In genomic region chr7:32879460-32879859, GRCh38 we compare ENCODE assay signal across 9 cellular contexts. TPM values are rescaled to one million over a fixed set of nuclear protein-coding genes. Genes with fewer than 3 reads are reported as not detected.
DNase-seq lines count a peak whose midpoint lies in the region; ATAC-seq and TF ChIP-seq lines count a peak whose summit lies in the region.
"Had no signal": no experiment of that assay in that cellular context is flagged by ENCODE, and none has a peak within 500 bp of the region (broad histone marks: within the 10 kb centered on the region; RNA-seq: fewer than 3 reads in every experiment).

No MANE protein-coding gene starts in this region.

- TF ChIP-seq CTCF in liver (IDR thresholded peaks at IDR 0.05; ENCODE audit: low read depth, low read length, missing input control), result no peak

- H4K20me1 ChIP-seq in Karpas-422 (ENCODE audit: insufficient read depth, low read depth, low read length), result peaks cover 10% of the 10 kb centered on the region; the same call in 1 of the 2 replicates

- no peak for TF ChIP-seq RAD21 in liver (IDR thresholded peaks at IDR 0.05)

- H3K27ac ChIP-seq in liver (ENCODE audit: low read depth in 1 of 2, low read length in 2 of 2), result no peak overlapping the region
- no peak overlapping the region for H3K27ac ChIP-seq in Karpas-422 (ENCODE audit: low read length)

- H3K4me3 Mint-ChIP-seq in activated naive CD8-positive, alpha-beta T cell treated with anti-CD3 and anti-CD28 coated beads, Interleukin-2, amount 50 U/mL, for 24 hours, result no peak overlapping the region
- H3K4me3 Mint-ChIP-seq: stimulated activated memory B cell treated with anti-CD40 and anti-IgM and Interleukin-4, amounts not matched to agents 10 μg/mL and 1 μg/mL and 100 μg/mL, for 72 hours had no signal

- no peak overlapping the region for H2AFZ ChIP-seq in Karpas-422 (ENCODE audit: low read length)

- peaks cover 42% of the 10 kb centered on the region for H3K4me1 Mint-ChIP-seq in activated naive CD8-positive, alpha-beta T cell treated with anti-CD3 and anti-CD28 coated beads, Interleukin-2, amount 50 U/mL, for 24 hours

- H3K27ac Mint-ChIP-seq in activated naive CD8-positive, alpha-beta T cell treated with anti-CD3 and anti-CD28 coated beads, Interleukin-2, amount 50 U/mL, for 24 hours, result peak overlapping the region; percentile 47
- H3K27ac Mint-ChIP-seq: stimulated activated memory B cell treated with anti-CD40 and anti-IgM and Interleukin-4, amounts not matched to agents 10 μg/mL and 1 μg/mL and 100 μg/mL, for 72 hours had no signal

- H3K9me3 Mint-ChIP-seq in activated naive CD8-positive, alpha-beta T cell treated with anti-CD3 and anti-CD28 coated beads, Interleukin-2, amount 50 U/mL, for 24 hours, result no peaks in the 10 kb centered on the region
- H3K9me3 Mint-ChIP-seq: stimulated activated memory B cell treated with anti-CD40 and anti-IgM and Interleukin-4, amounts not matched to agents 10 μg/mL and 1 μg/mL and 100 μg/mL, for 72 hours had no signal

- peaks cover 96% of the 10 kb centered on the region for H3K79me2 ChIP-seq in Karpas-422 (ENCODE audit: low read length)

- H3K36me3 ChIP-seq in liver (ENCODE audit: control insufficient read depth in 4 of 4, insufficient read depth in 3 of 4, low read depth in 1 of 4, low read length in 3 of 4) (peaks cover 0 to 4% (median 1%) of the 10 kb centered on the region in 4 donors), Karpas-422 (ENCODE audit: insufficient read depth, low read length) (peaks cover 15% of the 10 kb centered on the region; the same call in 1 of the 2 replicates)

- no peak overlapping the region for H3K4me2 ChIP-seq in Karpas-422 (ENCODE audit: low read depth, low read length, poor library complexity, severe bottlenecking)

- H3K36me3 Mint-ChIP-seq in activated naive CD8-positive, alpha-beta T cell treated with anti-CD3 and anti-CD28 coated beads, Interleukin-2, amount 50 U/mL, for 24 hours (ENCODE audit: low read depth), result peaks cover 18% of the 10 kb centered on the region

- ATAC-seq in HG02759 (IDR thresholded peaks at IDR 0.05; ENCODE audit: unreplicated experiment), result peak; percentile 49
- ATAC-seq in activated naive CD8-positive, alpha-beta T cell treated with anti-CD3 and anti-CD28 coated beads, Interleukin-2, amount 50 U/mL, for 24 hours, result peak; percentile 73
- ATAC-seq in GM21381 (IDR thresholded peaks at IDR 0.05; ENCODE audit: unreplicated experiment), result no peak
- no peak for ATAC-seq in HG03045 (IDR thresholded peaks at IDR 0.05; ENCODE audit: unreplicated experiment)
- ATAC-seq: stimulated activated memory B cell treated with anti-CD40 and anti-IgM and Interleukin-4, amounts not matched to agents 10 μg/mL and 1 μg/mL and 100 μg/mL, for 72 hours had no signal

- WGBS in liver, result 38% methylated on average over 2 of the region's 2 CpGs

- no peaks in the 10 kb centered on the region for H3K27me3 ChIP-seq in liver (ENCODE audit: control insufficient read depth in 4 of 4, insufficient read depth in 4 of 4, low read length in 3 of 4)
- no peaks in the 10 kb centered on the region for H3K27me3 ChIP-seq in Karpas-422 (ENCODE audit: low read length)

- no peaks in the 10 kb centered on the region for H3K9me3 ChIP-seq in liver (ENCODE audit: control insufficient read depth in 4 of 4, low read length in 3 of 4)
- no peaks in the 10 kb centered on the region for H3K9me3 ChIP-seq in Karpas-422 (ENCODE audit: low read length)

- no peaks in the 10 kb centered on the region for H3K9me2 ChIP-seq in Karpas-422 (replicated peaks; ENCODE audit: insufficient read depth, low read length)

- H3K4me1 ChIP-seq in liver (ENCODE audit: control insufficient read depth in 4 of 4, insufficient read depth in 4 of 4, low read length in 3 of 4), result peaks cover 0 to 14% (median 6%) of the 10 kb centered on the region in 4 donors
- peaks cover 13% of the 10 kb centered on the region for H3K4me1 ChIP-seq in Karpas-422 (ENCODE audit: low read length)

- H3K4me3 ChIP-seq in liver (ENCODE audit: low read depth in 1 of 3, low read length in 3 of 3) (no peak overlapping the region), Karpas-422 (ENCODE audit: low read length) (no peak overlapping the region)

- DNase-seq in COR-L47 (lab: John Stamatoyannopoulos, UW) (peak; percentile 5), putamen (ENCODE audit: low spot score) (no peak), Karpas-422 (no peak)
- no peak for DNase-seq in activated naive CD8-positive, alpha-beta T cell treated with anti-CD3 and anti-CD28 coated beads, Interleukin-2, amount 50 U/mL, for 24 hours

- H3K27me3 Mint-ChIP-seq in activated naive CD8-positive, alpha-beta T cell treated with anti-CD3 and anti-CD28 coated beads, Interleukin-2, amount 50 U/mL, for 24 hours, result no peaks in the 10 kb centered on the region
- H3K27me3 Mint-ChIP-seq: stimulated activated memory B cell treated with anti-CD40 and anti-IgM and Interleukin-4, amounts not matched to agents 10 μg/mL and 1 μg/mL and 100 μg/mL, for 72 hours had no signal

- H3K9ac ChIP-seq in liver (ENCODE audit: low read depth in 1 of 2, low read length in 2 of 2) (no peak overlapping the region), Karpas-422 (ENCODE audit: low read length) (no peak overlapping the region)

TF ChIP-seq in liver, 16 proteins besides CTCF, POLR2A, EP300 and RAD21:
- TF ChIP-seq HNF4G (IDR thresholded peaks at IDR 0.05) (no peak), TAF1 (conservative IDR thresholded peaks at IDR 0.05) (no peak), HNF4A (conservative IDR thresholded peaks at IDR 0.05) (peak in 1 of 2 donors; percentile 14), FOXA2 (IDR thresholded peaks at IDR 0.05) (peak; percentile 39)

RNA-seq across cellular contexts. Expression of gene KBTBD2, which starts 12.1 kb away (rescaled TPM):
- total RNA-seq in liver, result 10 to 100 TPM; 22.5 to 29.5 TPM
- 1 to 10 TPM; 7.1 to 7.6 TPM for polyA plus RNA-seq in liver
- total RNA-seq in Karpas-422 (2014; rRNA removed; shearing (Covaris generic); ENCODE audit: low replicate concordance), result 17.8 and 28.6 TPM in 2 replicates

Comparison
In these comparisons a context has a peak if more than half of its experiments do, and no peak if none do; other contexts are left out.
1. ATAC-seq: peak in HG02759 (single experiment) and activated naive CD8-positive, alpha-beta T cell treated with anti-CD3 and anti-CD28 coated beads, Interleukin-2, amount 50 U/mL, for 24 hours (single experiment); none in GM21381 (single experiment) and HG03045 (single experiment).